In genomic region chr15:74463634-74464033, GRCh38 we compare ENCODE assay signal across 22 cellular contexts. TPM values are rescaled to one million over a fixed set of nuclear protein-coding genes. Genes with fewer than 3 reads are reported as not detected.
DNase-seq lines count a peak whose midpoint lies in the region; ATAC-seq, FAIRE-seq and TF ChIP-seq lines count a peak whose summit lies in the region.
"Had no signal": no experiment of that assay in that cellular context is flagged by ENCODE, and none has a peak within 500 bp of the region (broad histone marks: within the 10 kb centered on the region; RNA-seq: fewer than 3 reads in every experiment).

No MANE protein-coding gene starts in this region.

- BruUV-seq in HepG2 (replicated peaks; lab: Mats Ljungman, UMichigan), result no TSS peak

- H3K4me3 ChIP-seq in HepG2 (replicated peaks in 1 of 3; ENCODE audit: insufficient read depth in 1 of 3, low read depth in 2 of 3, low read length in 3 of 3) (peak overlapping the region in 1 of 3 experiments; percentile 86; a peak in 1 of 6 replicates), right lobe of liver (no peak overlapping the region), OCI-LY3 (ENCODE audit: low read length) (peak overlapping the region; percentile 83), endodermal cell (ENCODE audit: low read length) (peak overlapping the region; percentile 90)
- no peak overlapping the region for H3K4me3 ChIP-seq in CD8-positive, alpha-beta T cell (ENCODE audit: low read depth, low read length)
- H3K4me3 ChIP-seq: MG63, Peyer's patch, spleen, suprapubic skin had no signal

- no peaks in the 10 kb centered on the region for H3K9me3 ChIP-seq in HepG2 (ENCODE audit: low read length)
- no peaks in the 10 kb centered on the region for H3K9me3 ChIP-seq in right lobe of liver
- 0 out of 2 replicates have a peak, but pooled peaks cover 2% of the 10 kb centered on the region for H3K9me3 ChIP-seq in OCI-LY3 (ENCODE audit: insufficient read depth, low read length)
- H3K9me3 ChIP-seq in endodermal cell (ENCODE audit: control insufficient read depth, low read length), result peaks cover 17% of the 10 kb centered on the region
- no peaks in the 10 kb centered on the region for H3K9me3 ChIP-seq in CD8-positive, alpha-beta T cell (ENCODE audit: low read length)
- H3K9me3 ChIP-seq: Peyer's patch, spleen, suprapubic skin had no signal

- no peak overlapping the region for H3K27ac Mint-ChIP-seq in endodermal cell
- no peak overlapping the region for H3K27ac Mint-ChIP-seq in CD8-positive, alpha-beta T cell
- H3K27ac Mint-ChIP-seq: WTC11 had no signal

- TF ChIP-seq POLR2A in HepG2 (IDR thresholded peaks at IDR 0.05; ENCODE audit: insufficient read depth in 1 of 2, low read depth in 2 of 2, low read length in 2 of 2) (no peak), right lobe of liver (IDR thresholded peaks at IDR 0.05) (no peak)

- peaks cover 19% of the 10 kb centered on the region for H3K9me3 Mint-ChIP-seq in endodermal cell
- no peaks in the 10 kb centered on the region for H3K9me3 Mint-ChIP-seq in CD8-positive, alpha-beta T cell
- H3K9me3 Mint-ChIP-seq: CD8-positive, alpha-beta memory T cell; central memory CD8-positive, alpha-beta T cell had no signal

- TF ChIP-seq EP300 in HepG2 (IDR thresholded peaks at IDR 0.05; ENCODE audit: low read depth in 2 of 2, low read length in 2 of 2) (no peak), HepG2 (CRISPR knock-in tag; IDR thresholded peaks at IDR 0.05; ENCODE audit: borderline replicate concordance) (no peak)

- H3K27me3 Mint-ChIP-seq in endodermal cell (ENCODE audit: insufficient read depth), result no peaks in the 10 kb centered on the region
- H3K27me3 Mint-ChIP-seq in CD8-positive, alpha-beta T cell (ENCODE audit: low read depth), result no peaks in the 10 kb centered on the region
- H3K27me3 Mint-ChIP-seq: CD8-positive, alpha-beta memory T cell; central memory CD8-positive, alpha-beta T cell had no signal

- H2AFZ ChIP-seq in HepG2 (ENCODE audit: low read length) (no peak overlapping the region), OCI-LY3 (ENCODE audit: low read depth, low read length) (no peak overlapping the region)

- CTCF ChIA-PET in HepG2 (lab: Yijun Ruan, JAX; ENCODE audit: low intra/inter-chr PET ratio, low total read pairs), result no interaction called here
- CTCF ChIA-PET in CD8-positive, alpha-beta T cell (lab: Charles Lee), result no interaction called here

- peaks cover 18% of the 10 kb centered on the region for H3K4me1 Mint-ChIP-seq in endodermal cell
- peaks cover 46% of the 10 kb centered on the region for H3K4me1 Mint-ChIP-seq in CD8-positive, alpha-beta T cell (ENCODE audit: low read depth)

- no peak for TF ChIP-seq RAD21 in HepG2 (CRISPR knock-in tag; IDR thresholded peaks at IDR 0.05)

- peaks cover 29% of the 10 kb centered on the region for H3K79me2 ChIP-seq in HepG2 (ENCODE audit: insufficient read depth, low read length)
- peaks cover 60% of the 10 kb centered on the region for H3K79me2 ChIP-seq in OCI-LY3 (ENCODE audit: low read length)

- no peak for TF ChIP-seq CTCF in HepG2 (CRISPR knock-in tag; IDR thresholded peaks at IDR 0.05)
- TF ChIP-seq CTCF in right lobe of liver (IDR thresholded peaks at IDR 0.05), result no peak
- TF ChIP-seq CTCF in OCI-LY3 (IDR thresholded peaks at IDR 0.05; ENCODE audit: low read depth, low read length), result no peak
- no peak for TF ChIP-seq CTCF in endodermal cell (conservative IDR thresholded peaks at IDR 0.05)
- no peak for TF ChIP-seq CTCF in CD8-positive, alpha-beta T cell (IDR thresholded peaks at IDR 0.05)

- POLR2A ChIA-PET in HepG2 (lab: Yijun Ruan, JAX), result interaction anchor here (13.6 kb wide), 1 partner anchor 22 kb away, joined by 357 read pairs; no protein-coding TSS in a partner anchor
- POLR2A ChIA-PET in CD8-positive, alpha-beta T cell (lab: Charles Lee), result no interaction called here

- H3K4me1 ChIP-seq in HepG2 (ENCODE audit: insufficient read depth, low read length) (peaks cover 42% of the 10 kb centered on the region), right lobe of liver (peaks cover 0 to 10% (median 3%) of the 10 kb centered on the region in 4 donors), OCI-LY3 (ENCODE audit: low read length) (peaks cover 38% of the 10 kb centered on the region), endodermal cell (ENCODE audit: control insufficient read depth, insufficient read depth, low read length) (no peaks in the 10 kb centered on the region)
- peaks cover 21% of the 10 kb centered on the region for H3K4me1 ChIP-seq in CD8-positive, alpha-beta T cell (ENCODE audit: insufficient read depth, low read length)

- in situ Hi-C loops in HepG2 (cut with HindIII; ENCODE audit: extremely low pct_ligation_motif_present, low pct_unique_long_range_greater_than_20kb), result no loop called here

- H3K9ac ChIP-seq in HepG2 (ENCODE audit: insufficient read depth, low read depth, low read length), result no peak overlapping the region
- H3K9ac ChIP-seq in OCI-LY3 (ENCODE audit: low read length), result no peak overlapping the region
- H3K9ac ChIP-seq in endodermal cell (ENCODE audit: extremely low read depth, low read length, poor library complexity, severe bottlenecking), result no peak overlapping the region

- no peaks in the 10 kb centered on the region for H3K36me3 ChIP-seq in HepG2 (replicated peaks in 1 of 2; ENCODE audit: control insufficient read depth in 1 of 2, insufficient read depth in 2 of 2, low read length in 2 of 2)
- H3K36me3 ChIP-seq in right lobe of liver, result no peaks in the 10 kb centered on the region
- peaks cover 41% of the 10 kb centered on the region for H3K36me3 ChIP-seq in OCI-LY3 (replicated peaks; ENCODE audit: low read depth, low read length)
- peaks cover 18% of the 10 kb centered on the region for H3K36me3 ChIP-seq in endodermal cell (ENCODE audit: control insufficient read depth, insufficient read depth, low read length)
- H3K36me3 ChIP-seq in CD8-positive, alpha-beta T cell (ENCODE audit: insufficient read depth, low read length), result no peaks in the 10 kb centered on the region

- no peaks in the 10 kb centered on the region for H3K27me3 ChIP-seq in HepG2 (ENCODE audit: control insufficient read depth in 1 of 2, insufficient read depth in 2 of 2, low read length in 2 of 2)
- no peaks in the 10 kb centered on the region for H3K27me3 ChIP-seq in right lobe of liver
- H3K27me3 ChIP-seq in OCI-LY3 (ENCODE audit: low read depth, low read length), result no peaks in the 10 kb centered on the region
- H3K27me3 ChIP-seq in endodermal cell (ENCODE audit: control insufficient read depth, insufficient read depth, low read length, poor library complexity, severe bottlenecking), result no peaks in the 10 kb centered on the region
- no peaks in the 10 kb centered on the region for H3K27me3 ChIP-seq in CD8-positive, alpha-beta T cell (ENCODE audit: insufficient read depth, low read length)
- H3K27me3 ChIP-seq: MG63, Peyer's patch, spleen, suprapubic skin had no signal

- H3K4me2 ChIP-seq in HepG2 (ENCODE audit: low read depth, low read length) (peak overlapping the region; percentile 91), OCI-LY3 (ENCODE audit: low read length) (peak overlapping the region; percentile 74)

- no peak for FAIRE-seq in HepG2 (lab: Jason Lieb, UNC)
- FAIRE-seq: H1 had no signal

- DNase-seq in HepG2 (ENCODE audit: low spot score) (no peak), right lobe of liver (no peak), endodermal cell (no peak)
- DNase-seq in CD8-positive, alpha-beta T cell, result no peak
- DNase-seq: activated gamma-delta T cell treated with Interleukin-2 at 50 U/mL for 16 hours; anterior cingulate cortex; CD8-positive, alpha-beta memory T cell; DMS79 treated with DMSO at 0.1 percent for 48 hours; effector CD4-positive, alpha-beta T cell; MG63; NCI-H146; Peyer's patch; spleen had no signal

- ATAC-seq in HepG2 (no peak), right lobe of liver (no peak), GM19035 (IDR thresholded peaks at IDR 0.05; ENCODE audit: unreplicated experiment) (no peak), HG02678 (IDR thresholded peaks at IDR 0.05; ENCODE audit: unreplicated experiment) (no peak), HG03520 (IDR thresholded peaks at IDR 0.05; ENCODE audit: unreplicated experiment) (no peak)
- no peak for ATAC-seq in CD8-positive, alpha-beta T cell
- ATAC-seq: esophagus mucosa, WTC11 had no signal

- H3K36me3 Mint-ChIP-seq in endodermal cell (ENCODE audit: low read depth), result peaks cover 47% of the 10 kb centered on the region
- peaks cover 39% of the 10 kb centered on the region for H3K36me3 Mint-ChIP-seq in CD8-positive, alpha-beta T cell

- intact Hi-C loops in HepG2 (cut with micrococcal nuclease; ENCODE audit: unreplicated experiment) (no loop called here), right lobe of liver (cut with DNase I) (no loop called here)
- intact Hi-C loops in CD8-positive, alpha-beta T cell (cut with DNase I, micrococcal nuclease), result loop anchor here (5.0 kb wide), 3 partner anchors 134 to 989 kb away; partner anchors contain the start of genes COX5A (in 1 of the 2) and SIN3A (in 1 of the 2)

- H3K27ac ChIP-seq in HepG2 (ENCODE audit: extremely low read length, insufficient read depth, low read length) (no peak overlapping the region), right lobe of liver (no peak overlapping the region), OCI-LY3 (ENCODE audit: low read length) (peak overlapping the region; percentile 97; the same call in 1 of the 2 replicates), endodermal cell (ENCODE audit: low read depth, low read length) (no peak overlapping the region)
- H3K27ac ChIP-seq in CD8-positive, alpha-beta T cell (ENCODE audit: low read depth, low read length), result no peak overlapping the region
- H3K27ac ChIP-seq: Peyer's patch, suprapubic skin had no signal

- H3K4me3 Mint-ChIP-seq in endodermal cell, result no peak overlapping the region
- no peak overlapping the region for H3K4me3 Mint-ChIP-seq in CD8-positive, alpha-beta T cell
- H3K4me3 Mint-ChIP-seq: central memory CD8-positive, alpha-beta T cell had no signal

- H4K20me1 ChIP-seq in HepG2 (ENCODE audit: insufficient read depth, low read length), result no peaks in the 10 kb centered on the region
- H4K20me1 ChIP-seq in OCI-LY3 (ENCODE audit: insufficient read depth, low read length), result 0 out of 2 replicates have a peak, but pooled peaks cover 2% of the 10 kb centered on the region

RNA-seq across cellular contexts. Expression of gene UBL7, which starts 2.7 kb away (rescaled TPM):
- total RNA-seq in HepG2 (2016; rRNA removed; fragmentation: Illumina TruSeq; extraction: Trizol), result 55.0 and 63.2 TPM in 2 replicates
- total RNA-seq in HepG2 (2016; cell fraction: cytosol; rRNA removed; fragmentation: Illumina TruSeq; extraction: Trizol; ENCODE audit: low read depth), result 40.0 and 66.0 TPM in 2 replicates
- total RNA-seq in HepG2 (2016; cell fraction: insoluble cytoplasmic fraction; rRNA removed; fragmentation: Illumina TruSeq; extraction: Trizol), result 52.3 and 63.7 TPM in 2 replicates
- 56.6 and 72.2 TPM in 2 replicates for total RNA-seq in HepG2 (2016; cell fraction: membrane; rRNA removed; fragmentation: Illumina TruSeq; extraction: Trizol)
- total RNA-seq in HepG2 (2016; cell fraction: nucleus; rRNA removed; fragmentation: Illumina TruSeq; extraction: Trizol), result 14.7 and 21.3 TPM in 2 replicates
- polyA plus RNA-seq in HepG2 (2011; rRNA removed), result 63.5 and 65.3 TPM in 2 replicates
- 57.8 and 86.0 TPM in 2 replicates for polyA plus RNA-seq in HepG2 (2011; cell fraction: cytosol; rRNA removed)
- polyA plus RNA-seq in HepG2 (2011; cell fraction: nucleus; rRNA removed), result 25.5 and 27.0 TPM in 2 replicates
- 38.1 and 49.1 TPM in 2 replicates for polyA plus RNA-seq in HepG2 (2012)
- polyA plus RNA-seq in HepG2 (2016; cell fraction: cytosol; fragmentation: Illumina TruSeq; extraction: Trizol; ENCODE audit: low read depth), result 60.3 and 88.5 TPM in 2 replicates
- 70.2 and 77.9 TPM in 2 replicates for polyA plus RNA-seq in HepG2 (2016; cell fraction: insoluble cytoplasmic fraction; fragmentation: Illumina TruSeq; extraction: Trizol; ENCODE audit: low read depth)
- 79.8 and 95.5 TPM in 2 replicates for polyA plus RNA-seq in HepG2 (2016; cell fraction: membrane; fragmentation: Illumina TruSeq; extraction: Trizol; ENCODE audit: low read depth)
- polyA plus RNA-seq in HepG2 (2016; cell fraction: nucleus; fragmentation: Illumina TruSeq; extraction: Trizol; ENCODE audit: insufficient read depth, low read depth), result 32.2 and 35.3 TPM in 2 replicates
- polyA minus RNA-seq in HepG2 (2011; rRNA and poly(A)+ RNA removed; ENCODE audit: low replicate concordance), result 109 and 162 TPM in 2 replicates
- polyA minus RNA-seq in HepG2 (2011; cell fraction: cytosol; rRNA and poly(A)+ RNA removed), result 22.8 and 25.9 TPM in 2 replicates
- polyA minus RNA-seq in HepG2 (2011; cell fraction: nucleus; rRNA and poly(A)+ RNA removed), result 11.3 and 16.4 TPM in 2 replicates
- 10 to 100 TPM; 14.8 to 38.0 (median 17.3) TPM for total RNA-seq in right lobe of liver
- 10 to 100 TPM; 38.5 to 52.6 TPM for total RNA-seq in endodermal cell
- 62.0 TPM for polyA plus RNA-seq in endodermal cell (2013, experiment 1 of 2)
- 50.5 TPM for polyA plus RNA-seq in endodermal cell (2013, experiment 2 of 2)
- 10 to 100 TPM; 21.7 to 23.1 TPM for total RNA-seq in CD8-positive, alpha-beta T cell

RNA-seq across cellular contexts. Expression of gene SEMA7A, which starts 29.9 kb away (rescaled TPM):
- total RNA-seq in HepG2 (2016; rRNA removed; fragmentation: Illumina TruSeq; extraction: Trizol), result 7.1 and 15.8 TPM in 2 replicates
- total RNA-seq in HepG2 (2016; cell fraction: cytosol; rRNA removed; fragmentation: Illumina TruSeq; extraction: Trizol; ENCODE audit: low read depth), result 6.7 and 6.9 TPM in 2 replicates
- total RNA-seq in HepG2 (2016; cell fraction: insoluble cytoplasmic fraction; rRNA removed; fragmentation: Illumina TruSeq; extraction: Trizol), result 5.8 and 16.8 TPM in 2 replicates
- 6.1 and 7.5 TPM in 2 replicates for total RNA-seq in HepG2 (2016; cell fraction: membrane; rRNA removed; fragmentation: Illumina TruSeq; extraction: Trizol)
- total RNA-seq in HepG2 (2016; cell fraction: nucleus; rRNA removed; fragmentation: Illumina TruSeq; extraction: Trizol), result 18.1 and 21.2 TPM in 2 replicates
- polyA plus RNA-seq in HepG2 (2011; rRNA removed), result 9.0 and 11.3 TPM in 2 replicates
- polyA plus RNA-seq in HepG2 (2011; cell fraction: cytosol; rRNA removed), result 9.5 and 11.5 TPM in 2 replicates
- 27.8 and 40.2 TPM in 2 replicates for polyA plus RNA-seq in HepG2 (2011; cell fraction: nucleus; rRNA removed)
- polyA plus RNA-seq in HepG2 (2012), result 6.1 and 9.1 TPM in 2 replicates
- 0.77 and 0.90 TPM in 2 replicates for polyA plus RNA-seq in HepG2 (2016; cell fraction: cytosol; fragmentation: Illumina TruSeq; extraction: Trizol; ENCODE audit: low read depth)
- 3.7 and 5.2 TPM in 2 replicates for polyA plus RNA-seq in HepG2 (2016; cell fraction: insoluble cytoplasmic fraction; fragmentation: Illumina TruSeq; extraction: Trizol; ENCODE audit: low read depth)
- 2.0 and 2.2 TPM in 2 replicates for polyA plus RNA-seq in HepG2 (2016; cell fraction: membrane; fragmentation: Illumina TruSeq; extraction: Trizol; ENCODE audit: low read depth)
- 40.2 and 42.1 TPM in 2 replicates for polyA plus RNA-seq in HepG2 (2016; cell fraction: nucleus; fragmentation: Illumina TruSeq; extraction: Trizol; ENCODE audit: insufficient read depth, low read depth)
- polyA minus RNA-seq in HepG2 (2011; rRNA and poly(A)+ RNA removed; ENCODE audit: low replicate concordance), result 1.2 and 27.6 TPM in 2 replicates
- polyA minus RNA-seq in HepG2 (2011; cell fraction: cytosol; rRNA and poly(A)+ RNA removed), result 8.8 and 9.2 TPM in 2 replicates
- polyA minus RNA-seq in HepG2 (2011; cell fraction: nucleus; rRNA and poly(A)+ RNA removed), result 13.6 and 14.7 TPM in 2 replicates
- total RNA-seq in right lobe of liver, result 1 to 10 TPM in 3 of 6 experiments, under 1 TPM in 3; 0.42 to 2.4 (median 1.1) TPM
- total RNA-seq in endodermal cell, result 1 to 10 TPM; 8.1 to 8.2 TPM
- 21.8 TPM for polyA plus RNA-seq in endodermal cell (2013, experiment 1 of 2)
- 21.5 TPM for polyA plus RNA-seq in endodermal cell (2013, experiment 2 of 2)
- 1 to 10 TPM; 8.8 to 9.4 TPM for total RNA-seq in CD8-positive, alpha-beta T cell

Comparison
In these comparisons a context has a peak if more than half of its experiments do, and no peak if none do; other contexts are left out.
1. H3K4me3 ChIP-seq: peak in OCI-LY3 (single experiment) and endodermal cell (single experiment); none in right lobe of liver (0 of 3) and CD8-positive, alpha-beta T cell (single experiment).
2. intact Hi-C loops: an anchor here in CD8-positive, alpha-beta T cell (5.0 kb wide); none called in HepG2 and right lobe of liver.